In genomic region chr17:42979511-42980273, GRCh38 we compare ENCODE assay signal across 9 cellular contexts. TPM values are rescaled to one million over a fixed set of nuclear protein-coding genes. Genes with fewer than 3 reads are reported as not detected.
DNase-seq lines count a peak whose midpoint lies in the region; ATAC-seq, FAIRE-seq and TF ChIP-seq lines count a peak whose summit lies in the region.
"Had no signal": no experiment of that assay in that cellular context is flagged by ENCODE, and none has a peak within 500 bp of the region (broad histone marks: within the 10 kb centered on the region; RNA-seq: fewer than 3 reads in every experiment).

TSS of gene PTGES3L (minus strand) at chr17:42980080. CDS start at chr17:42980053, 27 bp downstream.

- no peaks in the 10 kb centered on the region for H3K9me2 ChIP-seq in OCI-LY7 (ENCODE audit: insufficient read depth, low read length)

- no peak for TF ChIP-seq POLR2A in GM12878 (IDR thresholded peaks at IDR 0.05; ENCODE audit: low read depth, low read length)

- no peaks in the 10 kb centered on the region for H3K9me3 ChIP-seq in OCI-LY7 (ENCODE audit: low read length)
- no peaks in the 10 kb centered on the region for H3K9me3 ChIP-seq in GM12878 (replicated peaks; ENCODE audit: control insufficient read depth, insufficient read depth, low read length)
- no peaks in the 10 kb centered on the region for H3K9me3 ChIP-seq in iPS-18a (ENCODE audit: control insufficient read depth, low read depth, low read length)
- no peaks in the 10 kb centered on the region for H3K9me3 ChIP-seq in skeletal muscle tissue (ENCODE audit: control insufficient read depth in 3 of 3, low read length in 3 of 3)

- H3K27ac ChIP-seq in OCI-LY7 (ENCODE audit: low read depth, low read length, poor library complexity, severe bottlenecking) = peak within 1 kb of the TSS; percentile 84
- peak within 1 kb of the TSS; percentile 85 for H3K27ac ChIP-seq in GM12878 (ENCODE audit: control insufficient read depth, insufficient read depth)
- peak within 1 kb of the TSS; percentile 93 for H3K27ac ChIP-seq in iPS-18a (ENCODE audit: low read length)
- H3K27ac ChIP-seq in skeletal muscle tissue (ENCODE audit: low read depth, low read length) = peak within 1 kb of the TSS; percentile 95

- no peak for FAIRE-seq in GM12878 (lab: Jason Lieb, UNC)
- FAIRE-seq: G401.6 had no signal

- intact Hi-C loops in OCI-LY7 (cut with micrococcal nuclease; ENCODE audit: unreplicated experiment) = loop anchor here (1.0 kb wide), 1 partner anchor 19 kb away; the partner anchor contains the start of gene RPL27
- intact Hi-C loops in GM12878 (cut with micrococcal nuclease; ENCODE audit: unreplicated experiment) = no loop called here

- POLR2A ChIA-PET in OCI-LY7 (lab: Charles Lee) (interaction anchor here (0.7 kb wide), 1 partner anchor 11 kb away, joined by 5 read pairs; no protein-coding TSS in a partner anchor), GM12878 (lab: Charles Lee) (interaction anchor here (0.5 to 2.2 kb wide), 3 partner anchors 15 to 334 kb away, joined by 3 to 11 read pairs (median 9); partner anchors contain the start of gene RPL27)

- H3K4me1 ChIP-seq in OCI-LY7 (ENCODE audit: insufficient read depth, low read length, poor library complexity, severe bottlenecking) (peaks cover 38% of the 10 kb centered on the region), GM12878 (ENCODE audit: control insufficient read depth, insufficient read depth, low read length) (peaks cover 9% of the 10 kb centered on the region), iPS-18a (ENCODE audit: control insufficient read depth, low read depth, low read length) (peaks cover 9% of the 10 kb centered on the region), skeletal muscle tissue (ENCODE audit: control insufficient read depth in 3 of 3, insufficient read depth in 3 of 3, low read length in 3 of 3) (peaks cover 33 to 48% (median 38%) of the 10 kb centered on the region in 3 donors)

- CTCF ChIA-PET in OCI-LY7 (lab: Charles Lee; ENCODE audit: unreplicated experiment) = no interaction called here
- CTCF ChIA-PET in GM12878 (lab: Yijun Ruan, JAX) = interaction anchor here (1.4 to 4.6 kb wide), 3 partner anchors 18 to 159 kb away, joined by 4 to 23 read pairs (median 5); partner anchors contain the start of genes BECN1 and RPL27

- peaks cover 5% of the 10 kb centered on the region; the same call in 1 of the 2 replicates for H4K20me1 ChIP-seq in OCI-LY7 (ENCODE audit: insufficient read depth, low read length)
- H4K20me1 ChIP-seq in GM12878 (ENCODE audit: control insufficient read depth, insufficient read depth) = no peaks in the 10 kb centered on the region

- DNase-seq in activated CD4-positive, alpha-beta T cell treated with anti-CD3 and anti-CD28 coated beads for 48 hours = peak; percentile 52
- DNase-seq in activated CD4-positive, alpha-beta T cell treated with anti-CD3 and anti-CD28 coated beads for 1 hour = no peak
- DNase-seq in HK-2 (ENCODE audit: unreplicated experiment) (peak; percentile 63), OCI-LY7 (ENCODE audit: low spot score) (peak; percentile 55), GM12878 (ENCODE audit: low read depth, low spot score) (no peak)

- TF ChIP-seq RAD21 in GM12878 (IDR thresholded peaks at IDR 0.05; ENCODE audit: insufficient read depth, low read depth, low read length) = no peak

- TF ChIP-seq CTCF in OCI-LY7 (conservative IDR thresholded peaks at IDR 0.05; ENCODE audit: low read length) (no peak), GM12878 (IDR thresholded peaks at IDR 0.05 in 2 of 3, conservative IDR thresholded peaks at IDR 0.05 in 1 of 3; ENCODE audit: control insufficient read depth in 2 of 3, extremely low read depth in 1 of 3, insufficient read depth in 1 of 3, low read depth in 3 of 3, low read length in 3 of 3) (no peak)

- H2AFZ ChIP-seq in OCI-LY7 (ENCODE audit: low read length) = peak within 1 kb of the TSS; percentile 45; the same call in 1 of the 2 replicates
- peak within 1 kb of the TSS; percentile 98 for H2AFZ ChIP-seq in GM12878 (ENCODE audit: control insufficient read depth, low read depth, low read length)

- H3K36me3 ChIP-seq in OCI-LY7 (ENCODE audit: insufficient read depth, low read length) = peaks cover 7% of the 10 kb centered on the region; the same call in 1 of the 2 replicates
- H3K36me3 ChIP-seq in GM12878 (ENCODE audit: control insufficient read depth in 2 of 2, insufficient read depth in 2 of 2, low read length in 1 of 2) = no peaks in the 10 kb centered on the region
- H3K36me3 ChIP-seq in iPS-18a (ENCODE audit: control insufficient read depth, low read depth, low read length) = peaks cover 3% of the 10 kb centered on the region
- H3K36me3 ChIP-seq in skeletal muscle tissue (ENCODE audit: control insufficient read depth in 3 of 3, insufficient read depth in 3 of 3, low read length in 3 of 3) = no peaks in the 10 kb centered on the region

- peak within 1 kb of the TSS; percentile 85 for H3K4me2 ChIP-seq in OCI-LY7 (ENCODE audit: low read length)
- H3K4me2 ChIP-seq in GM12878 (ENCODE audit: control insufficient read depth, insufficient read depth) = peak within 1 kb of the TSS; percentile 99

- 36% methylated on average over 21 of the region's 21 CpGs for WGBS in GM12878 (ENCODE audit: insufficient coverage, insufficient replicate concordance, low lambda C conversion rate, missing lambda C conversion rate)

- SMC1A ChIA-PET in GM12878 (lab: Charles Lee; ENCODE audit: uncharacterized antibody, unreplicated experiment) = interaction anchor here (1.4 kb wide), 1 partner anchor 18 kb away, joined by 6 read pairs; the partner anchor contains the start of gene RPL27

- TF ChIP-seq EP300 in GM12878 (IDR thresholded peaks at IDR 0.05; ENCODE audit: borderline replicate concordance in 1 of 2, control insufficient read depth in 1 of 2, low read depth in 2 of 2, low read length in 2 of 2) = no peak

- H3K9ac ChIP-seq in GM12878 (ENCODE audit: control insufficient read depth, insufficient read depth, low read length) (peak within 1 kb of the TSS; percentile 82), iPS-18a (ENCODE audit: low read length) (peak within 1 kb of the TSS; percentile 89), skeletal muscle tissue (ENCODE audit: low read depth in 1 of 3, low read length in 3 of 3) (peak within 1 kb of the TSS; percentile 83 to 96 (median 90))

- in situ Hi-C loops in GM12878 (cut with MboI) = no loop called here

- peak within 1 kb of the TSS; percentile 78 for H3K4me3 ChIP-seq in OCI-LY7 (ENCODE audit: low read depth, low read length, poor library complexity, severe bottlenecking)
- H3K4me3 ChIP-seq in GM12878 = peak within 1 kb of the TSS; percentile 94
- H3K4me3 ChIP-seq in iPS-18a (ENCODE audit: low read length) = peak within 1 kb of the TSS; percentile 95
- H3K4me3 ChIP-seq in skeletal muscle tissue (ENCODE audit: low read length in 3 of 3) = peak within 1 kb of the TSS; percentile 90 to 96 (median 94)

- ATAC-seq in GM12878 = peak; percentile 67
- no peak for ATAC-seq in HG02970 (IDR thresholded peaks at IDR 0.05; ENCODE audit: low FRiP score, unreplicated experiment)

- BruUV-seq in OCI-LY7 (replicated peaks; lab: Mats Ljungman, UMichigan) (TSS peak; percentile 50), GM12878 (replicated peaks; lab: Mats Ljungman, UMichigan) (TSS peak; percentile 77)

- H3K79me2 ChIP-seq in OCI-LY7 (ENCODE audit: insufficient read depth, low read depth, low read length) (peaks cover 35% of the 10 kb centered on the region; the same call in 1 of the 2 replicates), GM12878 (ENCODE audit: control insufficient read depth, insufficient read depth, low read length) (peaks cover 32% of the 10 kb centered on the region)

- H3K27me3 ChIP-seq in GM12878 (replicated peaks in 1 of 2; ENCODE audit: control insufficient read depth in 2 of 2, insufficient read depth in 2 of 2, low read length in 1 of 2) (no peaks in the 10 kb centered on the region), iPS-18a (ENCODE audit: control insufficient read depth, insufficient read depth, low read length) (no peaks in the 10 kb centered on the region), skeletal muscle tissue (ENCODE audit: control insufficient read depth in 3 of 3, insufficient read depth in 3 of 3, low read length in 3 of 3) (no peaks in the 10 kb centered on the region)

- RAD21 ChIA-PET in GM12878 (lab: Charles Lee; ENCODE audit: unreplicated experiment) = interaction anchor here (0.6 to 1.4 kb wide), 3 partner anchors 17 to 355 kb away, joined by 3 to 6 read pairs (median 3); partner anchors contain the start of gene RPL27

TF ChIP-seq in GM12878, 131 proteins besides CTCF, POLR2A, EP300 and RAD21 (continues in another document):
- TF ChIP-seq, protein P1, sequence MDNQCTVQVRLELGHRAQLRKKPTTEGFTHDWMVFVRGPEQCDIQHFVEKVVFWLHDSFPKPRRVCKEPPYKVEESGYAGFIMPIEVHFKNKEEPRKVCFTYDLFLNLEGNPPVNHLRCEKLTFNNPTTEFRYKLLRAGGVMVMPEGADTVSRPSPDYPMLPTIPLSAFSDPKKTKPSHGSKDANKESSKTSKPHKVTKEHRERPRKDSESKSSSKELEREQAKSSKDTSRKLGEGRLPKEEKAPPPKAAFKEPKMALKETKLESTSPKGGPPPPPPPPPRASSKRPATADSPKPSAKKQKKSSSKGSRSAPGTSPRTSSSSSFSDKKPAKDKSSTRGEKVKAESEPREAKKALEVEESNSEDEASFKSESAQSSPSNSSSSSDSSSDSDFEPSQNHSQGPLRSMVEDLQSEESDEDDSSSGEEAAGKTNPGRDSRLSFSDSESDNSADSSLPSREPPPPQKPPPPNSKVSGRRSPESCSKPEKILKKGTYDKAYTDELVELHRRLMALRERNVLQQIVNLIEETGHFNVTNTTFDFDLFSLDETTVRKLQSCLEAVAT (IDR thresholded peaks at IDR 0.05) = peak; percentile 84

RNA-seq across cellular contexts. Expression of gene PTGES3L, which starts in this region (rescaled TPM):
- 0.13 TPM in 1 of 2 replicates, not detected in the other for total RNA-seq in OCI-LY7 (2014; rRNA removed; shearing (Covaris generic))
- total RNA-seq in OCI-LY7 (2022) (0.68 and 2.1 TPM in 2 replicates), GM12878 (2014; rRNA removed) (0.11 and 0.38 TPM in 2 replicates), GM12878 (2014; rRNA removed; fragmentation: Illumina TruSeq; extraction: Trizol) (0.40 and 0.46 TPM in 2 replicates), GM12878 (2021) (0.51 and 0.62 TPM in 2 replicates), skeletal muscle tissue (28.2 TPM)
- 5.3 and 6.7 TPM in 2 replicates for total RNA-seq in GM12878 (2013; cell fraction: nucleolus; rRNA removed)
- polyA plus RNA-seq in GM12878 (2011; ENCODE audit: low read depth) = 1.6 TPM
- polyA plus RNA-seq in GM12878 (2011; rRNA removed) (1.6 and 1.8 TPM in 2 replicates), GM12878 (2014; fragmentation: Illumina TruSeq; extraction: Trizol) (0.68 and 0.73 TPM in 2 replicates), GM12878 (2014; fragmentation: Nextera tagmentation; extraction: Ambion mirVana) (1 to 10 TPM in 1 of 2 experiments, under 1 TPM in 1; 0.58 to 1.3 TPM), GM12878 (2014; rRNA removed) (0.94 and 1.3 TPM in 2 replicates), GM12878 (2016; fragmentation: Nextera tagmentation; extraction: Ambion mirVana) (1 to 10 TPM; 1.9 to 2.3 TPM)
- polyA plus RNA-seq in GM12878 (2011; cell fraction: cytosol; rRNA removed) = 1.0 and 1.1 TPM in 2 replicates
- 2.4 and 2.7 TPM in 2 replicates for polyA plus RNA-seq in GM12878 (2011; cell fraction: nucleus; rRNA removed)
- 1.8 and 2.1 TPM in 2 replicates for polyA plus RNA-seq in GM12878 (2012)
- 2.7 and 2.9 TPM in 2 replicates for polyA minus RNA-seq in GM12878 (2011; rRNA and poly(A)+ RNA removed)
- 0.52 and 1.5 TPM in 2 replicates for polyA minus RNA-seq in GM12878 (2011; cell fraction: cytosol; rRNA and poly(A)+ RNA removed)
- 3.3 and 5.4 TPM in 2 replicates for polyA minus RNA-seq in GM12878 (2011; cell fraction: nucleus; rRNA and poly(A)+ RNA removed)

Comparison
In these comparisons a context has a peak if more than half of its experiments do, and no peak if none do; other contexts are left out.
1. DNase-seq: peak in activated CD4-positive, alpha-beta T cell treated with anti-CD3 and anti-CD28 coated beads for 48 hours (single experiment), HK-2 (single experiment) and OCI-LY7 (single experiment); none in activated CD4-positive, alpha-beta T cell treated with anti-CD3 and anti-CD28 coated beads for 1 hour (single experiment) and GM12878 (single experiment).
2. Peak in every context shown above with its lines, with median percentiles within 50 percentile points of each other: H3K27ac ChIP-seq, H3K4me3 ChIP-seq and H3K9ac ChIP-seq.